ENCODE assay signal across 20 cellular contexts in genomic region chr10:26854524-26854923, GRCh38. TPM values are rescaled to one million over a fixed set of nuclear protein-coding genes. Genes with fewer than 3 reads are reported as not detected.
DNase-seq lines count a peak whose midpoint lies in the region; ATAC-seq and TF ChIP-seq lines count a peak whose summit lies in the region.
"Had no signal": no experiment of that assay in that cellular context is flagged by ENCODE, and none has a peak within 500 bp of the region (broad histone marks: within the 10 kb centered on the region; RNA-seq: fewer than 3 reads in every experiment).

No MANE protein-coding gene starts in this region.

- no peaks in the 10 kb centered on the region for H3K9me2 ChIP-seq in OCI-LY7 (ENCODE audit: insufficient read depth, low read length)

- no peak for DNase-seq in activated naive CD4-positive, alpha-beta T cell treated with anti-CD3 and anti-CD28 coated beads, Interleukin-2, amount 10 ng/mL, durations not matched to agents 7 days and 5 days
- DNase-seq in OCI-LY7 (ENCODE audit: low spot score) (no peak), epithelial cell of prostate (ENCODE audit: low read depth, low spot score) (no peak), smooth muscle cell (lab: John Stamatoyannopoulos, UW; ENCODE audit: unreplicated experiment) (no peak), NCI-H1930 (lab: John Stamatoyannopoulos, UW) (no peak), COLO829 (ENCODE audit: low spot score) (no peak)
- DNase-seq: activated CD4-positive, alpha-beta T cell treated with anti-CD3 and anti-CD28 coated beads, Interleukin-2, amount 10 ng/mL, durations not matched to agents 24 days and 14 days; activated effector memory CD4-positive, alpha-beta T cell treated with Interleukin-2 at 50 U/mL for 16 hours; NCI-H1105 treated with DMSO at 0.1 percent for 48 hours; NCI-H524 treated with DMSO at 0.1 percent for 48 hours; SHP77; stimulated activated CD4-positive, alpha-beta T cell treated with anti-CD3 and anti-CD28 coated beads, Interleukin-2, amount 100 ng/mL, for 48 hours; stomach had no signal

- H3K36me3 Mint-ChIP-seq in activated naive CD4-positive, alpha-beta T cell treated with anti-CD3 and anti-CD28 coated beads, Interleukin-2, amount 50 U/mL, for 24 hours, result peaks cover 15% of the 10 kb centered on the region
- H3K36me3 Mint-ChIP-seq in activated naive CD4-positive, alpha-beta T cell treated with anti-CD3 and anti-CD28 coated beads, Interleukin-2, amount 10 ng/mL, durations not matched to agents 7 days and 5 days, result peaks cover 26% of the 10 kb centered on the region

- no peaks in the 10 kb centered on the region for H3K27me3 ChIP-seq in smooth muscle cell (ENCODE audit: low read depth)
- H3K27me3 ChIP-seq: BLaER1, gastroesophageal sphincter, stomach had no signal

- peaks cover 37% of the 10 kb centered on the region for H3K4me1 ChIP-seq in OCI-LY7 (ENCODE audit: insufficient read depth, low read length, poor library complexity, severe bottlenecking)
- H3K4me1 ChIP-seq in smooth muscle cell (ENCODE audit: low read depth), result peaks cover 27% of the 10 kb centered on the region
- H3K4me1 ChIP-seq: prostate gland had no signal

- TF ChIP-seq CTCF in OCI-LY7 (conservative IDR thresholded peaks at IDR 0.05; ENCODE audit: low read length) (no peak), smooth muscle cell (IDR thresholded peaks at IDR 0.05; ENCODE audit: borderline replicate concordance, insufficient read depth, poor library complexity, severe bottlenecking) (no peak)

- H3K4me3 Mint-ChIP-seq in activated naive CD4-positive, alpha-beta T cell treated with anti-CD3 and anti-CD28 coated beads, Interleukin-2, amount 50 U/mL, for 24 hours, result no peak overlapping the region
- no peak overlapping the region for H3K4me3 Mint-ChIP-seq in activated naive CD4-positive, alpha-beta T cell treated with anti-CD3 and anti-CD28 coated beads, Interleukin-2, amount 10 ng/mL, durations not matched to agents 7 days and 5 days
- H3K4me3 Mint-ChIP-seq: activated CD4-positive, alpha-beta T cell treated with anti-CD3 and anti-CD28 coated beads, Interleukin-2, amount 10 ng/mL, durations not matched to agents 24 days and 14 days; dendritic cell treated with granulocyte-macrophage colony-stimulating factor and Interleukin-4, amounts not matched to agents 40 ng/mL and 50 ng/mL, for 4 days had no signal

- CTCF ChIA-PET in activated naive CD4-positive, alpha-beta T cell treated with anti-CD3 and anti-CD28 coated beads, Interleukin-2, amount 10 ng/mL, durations not matched to agents 7 days and 5 days (lab: Charles Lee), result no interaction called here
- CTCF ChIA-PET in OCI-LY7 (lab: Charles Lee; ENCODE audit: unreplicated experiment), result no interaction called here

- no peak overlapping the region for H3K9ac ChIP-seq in smooth muscle cell (ENCODE audit: low read depth)
- H3K9ac ChIP-seq: BLaER1 had no signal

- H3F3A ChIP-seq in smooth muscle cell (ENCODE audit: low read depth), result peaks cover 1% of the 10 kb centered on the region

- intact Hi-C loops in OCI-LY7 (cut with micrococcal nuclease; ENCODE audit: unreplicated experiment), result no loop called here

- H2AFZ ChIP-seq in OCI-LY7 (ENCODE audit: low read length) (no peak overlapping the region), smooth muscle cell (ENCODE audit: low read depth) (no peak overlapping the region)

- ATAC-seq in GM21367 (IDR thresholded peaks at IDR 0.05; ENCODE audit: unreplicated experiment), result no peak
- ATAC-seq: gastroesophageal sphincter had no signal

- POLR2A ChIA-PET in OCI-LY7 (lab: Charles Lee), result no interaction called here

- peaks cover 7% of the 10 kb centered on the region; the same call in 1 of the 2 replicates for H3K9me3 ChIP-seq in OCI-LY7 (ENCODE audit: low read length)
- H3K9me3 ChIP-seq in smooth muscle cell (replicated peaks; ENCODE audit: low read depth), result no peaks in the 10 kb centered on the region
- H3K9me3 ChIP-seq: gastroesophageal sphincter, prostate gland, stomach had no signal

- H3K27ac ChIP-seq in OCI-LY7 (ENCODE audit: low read depth, low read length, poor library complexity, severe bottlenecking) (no peak overlapping the region), epithelial cell of prostate (peak overlapping the region; percentile 70), smooth muscle cell (ENCODE audit: low read depth) (peak overlapping the region; percentile 60)
- H3K27ac ChIP-seq: 22Rv1, BLaER1, gastroesophageal sphincter, prostate gland, stomach had no signal

- H3K9me3 Mint-ChIP-seq in activated naive CD4-positive, alpha-beta T cell treated with anti-CD3 and anti-CD28 coated beads, Interleukin-2, amount 50 U/mL, for 24 hours, result no peaks in the 10 kb centered on the region
- no peaks in the 10 kb centered on the region for H3K9me3 Mint-ChIP-seq in activated naive CD4-positive, alpha-beta T cell treated with anti-CD3 and anti-CD28 coated beads, Interleukin-2, amount 10 ng/mL, durations not matched to agents 7 days and 5 days
- H3K9me3 Mint-ChIP-seq: activated CD4-positive, alpha-beta T cell treated with anti-CD3 and anti-CD28 coated beads, Interleukin-2, amount 10 ng/mL, durations not matched to agents 24 days and 14 days; dendritic cell treated with granulocyte-macrophage colony-stimulating factor and Interleukin-4, amounts not matched to agents 40 ng/mL and 50 ng/mL, for 4 days had no signal

- peaks cover 100% of the 10 kb centered on the region for H3K79me2 ChIP-seq in OCI-LY7 (ENCODE audit: insufficient read depth, low read depth, low read length)
- H3K79me2 ChIP-seq in smooth muscle cell (ENCODE audit: low read depth), result peaks cover 100% of the 10 kb centered on the region

- H3K36me3 ChIP-seq in OCI-LY7 (ENCODE audit: insufficient read depth, low read length) (peaks cover 62% of the 10 kb centered on the region), smooth muscle cell (ENCODE audit: low read depth) (no peaks in the 10 kb centered on the region)
- H3K36me3 ChIP-seq: gastroesophageal sphincter, prostate gland, stomach had no signal

- no TSS peak for BruUV-seq in OCI-LY7 (replicated peaks; lab: Mats Ljungman, UMichigan)

- H3K4me2 ChIP-seq in OCI-LY7 (ENCODE audit: low read length) (peak overlapping the region; percentile 8; the same call in 1 of the 2 replicates), smooth muscle cell (peak overlapping the region; percentile 47)
- H3K4me2 ChIP-seq: BLaER1 had no signal

- H3K4me3 ChIP-seq in OCI-LY7 (ENCODE audit: low read depth, low read length, poor library complexity, severe bottlenecking) (no peak overlapping the region), smooth muscle cell (no peak overlapping the region)
- H3K4me3 ChIP-seq: BLaER1, gastroesophageal sphincter, prostate gland, stomach had no signal

- H3K4me1 Mint-ChIP-seq in activated naive CD4-positive, alpha-beta T cell treated with anti-CD3 and anti-CD28 coated beads, Interleukin-2, amount 50 U/mL, for 24 hours, result peaks cover 79% of the 10 kb centered on the region
- H3K4me1 Mint-ChIP-seq in activated naive CD4-positive, alpha-beta T cell treated with anti-CD3 and anti-CD28 coated beads, Interleukin-2, amount 10 ng/mL, durations not matched to agents 7 days and 5 days, result peaks cover 49% of the 10 kb centered on the region

- H4K20me1 ChIP-seq in OCI-LY7 (ENCODE audit: insufficient read depth, low read length), result peaks cover 32% of the 10 kb centered on the region
- H4K20me1 ChIP-seq in smooth muscle cell (ENCODE audit: low read depth), result peaks cover 96% of the 10 kb centered on the region

- 56% methylated on average over 1 of the region's 1 CpG for WGBS in smooth muscle cell (ENCODE audit: low lambda C conversion rate)

- H3K27ac Mint-ChIP-seq in activated naive CD4-positive, alpha-beta T cell treated with anti-CD3 and anti-CD28 coated beads, Interleukin-2, amount 50 U/mL, for 24 hours, result peak overlapping the region; percentile 7
- no peak overlapping the region for H3K27ac Mint-ChIP-seq in activated naive CD4-positive, alpha-beta T cell treated with anti-CD3 and anti-CD28 coated beads, Interleukin-2, amount 10 ng/mL, durations not matched to agents 7 days and 5 days
- H3K27ac Mint-ChIP-seq: activated CD4-positive, alpha-beta T cell treated with anti-CD3 and anti-CD28 coated beads, Interleukin-2, amount 10 ng/mL, durations not matched to agents 24 days and 14 days; dendritic cell treated with granulocyte-macrophage colony-stimulating factor and Interleukin-4, amounts not matched to agents 40 ng/mL and 50 ng/mL, for 4 days had no signal

- H3K27me3 Mint-ChIP-seq in activated naive CD4-positive, alpha-beta T cell treated with anti-CD3 and anti-CD28 coated beads, Interleukin-2, amount 50 U/mL, for 24 hours, result no peaks in the 10 kb centered on the region
- H3K27me3 Mint-ChIP-seq in activated naive CD4-positive, alpha-beta T cell treated with anti-CD3 and anti-CD28 coated beads, Interleukin-2, amount 10 ng/mL, durations not matched to agents 7 days and 5 days, result no peaks in the 10 kb centered on the region
- H3K27me3 Mint-ChIP-seq: activated CD4-positive, alpha-beta T cell treated with anti-CD3 and anti-CD28 coated beads, Interleukin-2, amount 10 ng/mL, durations not matched to agents 24 days and 14 days; dendritic cell treated with granulocyte-macrophage colony-stimulating factor and Interleukin-4, amounts not matched to agents 40 ng/mL and 50 ng/mL, for 4 days had no signal

RNA-seq across cellular contexts. Expression of gene ABI1, which starts 6.2 kb away (rescaled TPM):
- total RNA-seq in OCI-LY7 (2014; rRNA removed; shearing (Covaris generic)), result 57.4 and 62.4 TPM in 2 replicates
- 76.9 and 87.6 TPM in 2 replicates for total RNA-seq in OCI-LY7 (2022)
- total RNA-seq in smooth muscle cell, result 51.4 and 67.1 TPM in 2 replicates
- 40.3 and 52.2 TPM in 2 replicates for polyA plus RNA-seq in smooth muscle cell
